ENCODE assay signal across 12 cellular contexts in the genomic region with DNA sequence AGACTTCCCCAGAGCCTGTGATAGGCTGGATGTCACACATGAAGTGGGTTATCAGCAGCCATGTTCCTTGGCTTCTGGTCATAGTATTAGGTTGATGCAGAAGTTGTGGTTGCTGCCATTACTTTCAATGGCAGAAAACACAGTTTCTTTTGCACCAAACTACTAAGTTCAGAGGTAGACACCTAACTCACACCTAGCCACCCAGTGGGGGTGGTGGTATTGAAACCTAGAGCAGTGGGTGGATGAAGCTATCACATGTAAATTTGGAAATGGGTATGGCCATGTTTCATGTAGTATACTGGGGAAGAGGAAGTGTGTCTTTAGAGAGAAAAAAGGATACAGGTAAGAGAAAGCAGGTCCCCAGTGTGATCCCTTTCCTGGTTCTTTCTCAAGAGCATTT.
DNase-seq lines count a peak whose midpoint lies in the region; ATAC-seq and TF ChIP-seq lines count a peak whose summit lies in the region.
"Had no signal": no experiment of that assay in that cellular context is flagged by ENCODE, and none has a peak within 500 bp of the region (broad histone marks: within the 10 kb centered on the region; RNA-seq: fewer than 3 reads in every experiment).

No MANE protein-coding gene starts in this region.

- peaks cover 5% of the 10 kb centered on the region for H3K9me3 Mint-ChIP-seq in WTC11
- H3K9me3 Mint-ChIP-seq: activated B cell treated with CpG ODN at 0.5 μM for 24 hours had no signal

- peak overlapping the region; percentile 23; the same call in 1 of the 2 replicates for H3K27ac Mint-ChIP-seq in WTC11
- H3K27ac Mint-ChIP-seq: activated B cell treated with CpG ODN at 0.5 μM for 24 hours had no signal

- DNase-seq in WTC11 (ENCODE audit: low spot score), result no peak
- DNase-seq in kidney glomerular epithelial cell (lab: John Stamatoyannopoulos, UW), result no peak
- DNase-seq in mesenteric fat pad (ENCODE audit: low spot score), result no peak
- no peak for DNase-seq in DMS114 treated with DMSO at 0.1 percent for 48 hours (lab: John Stamatoyannopoulos, UW; ENCODE audit: unreplicated experiment)
- DNase-seq: activated B cell treated with CpG ODN at 0.5 μM for 24 hours, cortex of kidney, IMR-90, NCI-H1417 treated with DMSO at 0.1 percent for 48 hours had no signal

- no peaks in the 10 kb centered on the region; the same call in 1 of the 2 replicates for H3K36me3 Mint-ChIP-seq in WTC11

- POLR2A ChIA-PET in WTC11 (lab: Charles Lee), result no interaction called here

- H3K27me3 Mint-ChIP-seq in WTC11 (ENCODE audit: low read depth), result no peaks in the 10 kb centered on the region

- TF ChIP-seq CTCF in WTC11 (IDR thresholded peaks at IDR 0.05), result no peak

- peaks cover 13% of the 10 kb centered on the region for H3K4me1 Mint-ChIP-seq in WTC11
- H3K4me1 Mint-ChIP-seq: activated B cell treated with CpG ODN at 0.5 μM for 24 hours had no signal

- H3K4me3 Mint-ChIP-seq in WTC11, result no peak overlapping the region
- H3K4me3 Mint-ChIP-seq: activated B cell treated with CpG ODN at 0.5 μM for 24 hours had no signal

- ATAC-seq in GM18867 (IDR thresholded peaks at IDR 0.05; ENCODE audit: unreplicated experiment) (peak; percentile 99), GM21423 (IDR thresholded peaks at IDR 0.05; ENCODE audit: unreplicated experiment) (peak; percentile 51), HG03025 (IDR thresholded peaks at IDR 0.05; ENCODE audit: low FRiP score, unreplicated experiment) (peak; percentile 99), WTC11 (no peak), GM21737 (IDR thresholded peaks at IDR 0.05; ENCODE audit: unreplicated experiment) (no peak)

- CTCF ChIA-PET in WTC11 (lab: Charles Lee), result no interaction called here

TF ChIP-seq in WTC11, 78 proteins besides CTCF, POLR2A, EP300 and RAD21:
- TF ChIP-seq HMGA2 (CRISPR knock-in tag; IDR thresholded peaks at IDR 0.05) (no peak), JAZF1 (CRISPR knock-in tag; IDR thresholded peaks at IDR 0.05) (no peak), TCF7 (CRISPR knock-in tag; IDR thresholded peaks at IDR 0.05; ENCODE audit: low read depth) (no peak), MXD4 (CRISPR knock-in tag; IDR thresholded peaks at IDR 0.05; ENCODE audit: borderline replicate concordance) (no peak), ZNF219 (CRISPR knock-in tag; IDR thresholded peaks at IDR 0.05; ENCODE audit: borderline replicate concordance) (no peak), IRF2 (CRISPR knock-in tag; IDR thresholded peaks at IDR 0.05; ENCODE audit: borderline replicate concordance, low read depth) (no peak), KAT7 (CRISPR knock-in tag; IDR thresholded peaks at IDR 0.05; ENCODE audit: borderline replicate concordance) (no peak), ZNF121 (CRISPR knock-in tag; IDR thresholded peaks at IDR 0.05) (no peak), GABPB1 (CRISPR knock-in tag; IDR thresholded peaks at IDR 0.05) (no peak)
- TF ChIP-seq, protein P1, sequence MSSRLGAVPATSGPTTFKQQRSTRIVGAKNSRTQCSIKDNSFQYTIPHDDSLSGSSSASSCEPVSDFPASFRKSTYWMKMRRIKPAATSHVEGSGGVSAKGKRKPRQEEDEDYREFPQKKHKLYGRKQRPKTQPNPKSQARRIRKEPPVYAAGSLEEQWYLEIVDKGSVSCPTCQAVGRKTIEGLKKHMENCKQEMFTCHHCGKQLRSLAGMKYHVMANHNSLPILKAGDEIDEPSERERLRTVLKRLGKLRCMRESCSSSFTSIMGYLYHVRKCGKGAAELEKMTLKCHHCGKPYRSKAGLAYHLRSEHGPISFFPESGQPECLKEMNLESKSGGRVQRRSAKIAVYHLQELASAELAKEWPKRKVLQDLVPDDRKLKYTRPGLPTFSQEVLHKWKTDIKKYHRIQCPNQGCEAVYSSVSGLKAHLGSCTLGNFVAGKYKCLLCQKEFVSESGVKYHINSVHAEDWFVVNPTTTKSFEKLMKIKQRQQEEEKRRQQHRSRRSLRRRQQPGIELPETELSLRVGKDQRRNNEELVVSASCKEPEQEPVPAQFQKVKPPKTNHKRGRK (CRISPR knock-in tag; IDR thresholded peaks at IDR 0.05; ENCODE audit: borderline replicate concordance), result no peak
TF ChIP-seq in WTC11: peak in this region for 0.

Comparison
In these comparisons a context has a peak if more than half of its experiments do, and no peak if none do; other contexts are left out.
1. ATAC-seq: peak in GM18867 (single experiment), GM21423 (single experiment) and HG03025 (single experiment); none in WTC11 (single experiment) and GM21737 (single experiment).